ENCODE assay signal across 1 cellular context in the genomic region with DNA sequence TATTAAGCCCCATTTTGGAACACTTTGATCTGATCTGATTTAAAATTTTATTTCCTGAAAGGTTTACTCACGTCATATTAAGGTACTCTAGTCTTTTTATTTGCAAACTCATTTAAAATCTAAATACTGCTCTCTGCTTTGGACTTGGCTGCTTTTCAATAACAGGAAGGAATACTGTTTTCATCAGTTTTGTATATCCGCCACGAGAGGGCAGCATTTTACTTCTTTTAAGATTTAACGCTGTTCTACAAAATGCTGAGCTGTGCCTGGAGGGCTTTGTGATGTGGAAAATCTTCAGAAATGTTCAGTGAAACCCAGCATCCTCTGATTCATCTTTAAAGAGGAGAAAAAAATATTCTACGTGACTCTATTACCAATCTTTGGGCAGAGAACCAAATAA.
TF ChIP-seq lines count a peak whose summit lies in the region.

No MANE protein-coding gene starts in this region.

TF ChIP-seq in H1, 55 proteins besides CTCF, POLR2A, EP300 and RAD21 (continued from another document):
- TF ChIP-seq E2F6 (IDR thresholded peaks at IDR 0.05) = no peak
TF ChIP-seq in H1: peak in this region for 1.
